28 cellular contexts compared by ENCODE assay signal in genomic region chr7:94602181-94602580, GRCh38.
"Had no signal": no experiment of that assay in that cellular context is flagged by ENCODE, and none has a peak within 500 bp of the region (broad histone marks: within the 10 kb centered on the region; RNA-seq: fewer than 3 reads in every experiment).

No MANE protein-coding gene starts in this region.

- H3K4me3 ChIP-seq: left ventricle myocardium inferior, lung, mucosa of descending colon, pancreas, prostate gland, smooth muscle cell, tibial nerve, uterus had no signal

- H3K4me3 Mint-ChIP-seq: memory B cell; naive thymus-derived CD4-positive, alpha-beta T cell; natural killer cell treated with Interleukin-12 subunit alpha and Interleukin-12 subunit beta and Interleukin-15 and Interleukin-18, amount 100 ng/mL, for 72 hours; stimulated activated memory B cell treated with anti-CD40 and anti-IgM and Interleukin-4, amounts not matched to agents 10 μg/mL and 1 μg/mL and 100 μg/mL, for 72 hours; stimulated activated naive CD8-positive, alpha-beta T cell treated with anti-CD3 and anti-CD28 coated beads, Interleukin-15, amount 100 ng/mL, for 72 hours; type B pancreatic cell had no signal

- H3K27ac Mint-ChIP-seq: memory B cell; naive thymus-derived CD4-positive, alpha-beta T cell; natural killer cell treated with Interleukin-12 subunit alpha and Interleukin-12 subunit beta and Interleukin-15 and Interleukin-18, amount 100 ng/mL, for 72 hours; stimulated activated memory B cell treated with anti-CD40 and anti-IgM and Interleukin-4, amounts not matched to agents 10 μg/mL and 1 μg/mL and 100 μg/mL, for 72 hours; stimulated activated naive CD8-positive, alpha-beta T cell treated with anti-CD3 and anti-CD28 coated beads, Interleukin-15, amount 100 ng/mL, for 72 hours; type B pancreatic cell had no signal

- H3K4me2 ChIP-seq: smooth muscle cell had no signal

- H3K9me3 Mint-ChIP-seq: type B pancreatic cell had no signal

- H3K27me3 Mint-ChIP-seq: stimulated activated naive CD8-positive, alpha-beta T cell treated with anti-CD3 and anti-CD28 coated beads, Interleukin-15, amount 100 ng/mL, for 72 hours; type B pancreatic cell had no signal

- H3K27me3 ChIP-seq: pancreas, tibial nerve, uterus had no signal

- H3K36me3 ChIP-seq: left ventricle myocardium inferior, pancreas, prostate gland, uterus had no signal

- H3K9me3 ChIP-seq: mucosa of descending colon, pancreas, prostate gland, uterus had no signal

- H3K4me1 ChIP-seq: pancreas, prostate gland, tibial nerve, uterus had no signal

- DNase-seq: hypothalamus; islet precursor cell; left ventricle myocardium inferior; midbrain; mucosa of descending colon; naive thymus-derived CD4-positive, alpha-beta T cell; nucleus accumbens; pancreas; posterior cingulate gyrus; retina; right cardiac atrium; stimulated activated CD4-positive, alpha-beta T cell treated with anti-CD3 and anti-CD28 coated beads, Interleukin-1b, Interleukin-23, amount 100 ng/mL, for 48 hours; stimulated activated CD4-positive, alpha-beta T cell treated with anti-CD3 and anti-CD28 coated beads, Interleukin-2, amount 100 ng/mL, for 48 hours; stimulated activated CD4-positive, alpha-beta T cell treated with anti-CD3 and anti-CD28 coated beads, Interleukin-4, amount 100 ng/mL, for 4 hours; stimulated activated CD8-positive, alpha-beta memory T cell treated with anti-CD3 and anti-CD28 coated beads, Interleukin-4, amount 100 ng/mL, for 48 hours; stimulated activated naive CD4-positive, alpha-beta T cell treated with Interleukin-2 at 50 U/mL for 16 hours; stimulated activated naive CD8-positive, alpha-beta T cell treated with anti-CD3 and anti-CD28 coated beads, Interleukin-15, amount 100 ng/mL, for 72 hours; substantia nigra; uterus had no signal

- ATAC-seq: mucosa of descending colon; naive thymus-derived CD4-positive, alpha-beta T cell; natural killer cell treated with Interleukin-12 subunit alpha and Interleukin-12 subunit beta and Interleukin-15 and Interleukin-18, amount 100 ng/mL, for 72 hours; pancreas; right cardiac atrium; sciatic nerve; stimulated activated memory B cell treated with anti-CD40 and anti-IgM and Interleukin-4, amounts not matched to agents 10 μg/mL and 1 μg/mL and 100 μg/mL, for 72 hours; stimulated activated naive CD8-positive, alpha-beta T cell treated with anti-CD3 and anti-CD28 coated beads, Interleukin-15, amount 100 ng/mL, for 72 hours had no signal

- H3K4me1 Mint-ChIP-seq: memory B cell; naive thymus-derived CD4-positive, alpha-beta T cell; stimulated activated memory B cell treated with anti-CD40 and anti-IgM and Interleukin-4, amounts not matched to agents 10 μg/mL and 1 μg/mL and 100 μg/mL, for 72 hours; stimulated activated naive CD8-positive, alpha-beta T cell treated with anti-CD3 and anti-CD28 coated beads, Interleukin-15, amount 100 ng/mL, for 72 hours had no signal

- H3K27ac ChIP-seq: left ventricle myocardium inferior, pancreas, prostate gland, tibial nerve, uterus had no signal
